Comparison of ENCODE assay signal across 11 cellular contexts in genomic region chr2:197893403-197894177, GRCh38.
DNase-seq lines count a peak whose midpoint lies in the region; ATAC-seq, FAIRE-seq and TF ChIP-seq lines count a peak whose summit lies in the region.
"Had no signal": no experiment of that assay in that cellular context is flagged by ENCODE, and none has a peak within 500 bp of the region (broad histone marks: within the 10 kb centered on the region; RNA-seq: fewer than 3 reads in every experiment).

No MANE protein-coding gene starts in this region.

- peaks cover 2% of the 10 kb centered on the region; the same call in 1 of the 2 replicates for H3K27me3 Mint-ChIP-seq in H9 (ENCODE audit: low read depth)

- no peak overlapping the region for H2AFZ ChIP-seq in HepG2 (ENCODE audit: low read length)
- H2AFZ ChIP-seq in fibroblast of lung (ENCODE audit: low read length): peak overlapping the region; percentile 28
- no peak overlapping the region for H2AFZ ChIP-seq in H9 (ENCODE audit: low read length)

- no peak overlapping the region for H3K18ac ChIP-seq in H9 (ENCODE audit: insufficient read length, low read depth, low read length)

- H3K79me2 ChIP-seq in HepG2 (ENCODE audit: insufficient read depth, low read length): no peaks in the 10 kb centered on the region
- H3K79me2 ChIP-seq in fibroblast of lung (ENCODE audit: control insufficient read depth, insufficient read depth, low read length): no peaks in the 10 kb centered on the region
- no peaks in the 10 kb centered on the region for H3K79me2 ChIP-seq in H9 (ENCODE audit: insufficient read depth, low read length)

- H3K27ac ChIP-seq in HepG2 (ENCODE audit: extremely low read length, insufficient read depth, low read length): no peak overlapping the region
- H3K27ac ChIP-seq in right lobe of liver: no peak overlapping the region
- no peak overlapping the region for H3K27ac ChIP-seq in fibroblast of lung (ENCODE audit: insufficient read depth, low read length)
- H3K27ac ChIP-seq in upper lobe of right lung: no peak overlapping the region
- H3K27ac ChIP-seq in H9 (ENCODE audit: insufficient read length, low read depth, low read length): no peak overlapping the region
- H3K27ac ChIP-seq: HL-60 had no signal

- H4K8ac ChIP-seq in H9 (replicated peaks; ENCODE audit: insufficient read length, low read depth, low read length): no peak overlapping the region

- peaks cover 10 to 11% of the 10 kb centered on the region in 2 experiments for H3K4me1 Mint-ChIP-seq in H9

- no peaks in the 10 kb centered on the region for H3K79me1 ChIP-seq in H9 (ENCODE audit: insufficient read depth, low read depth, low read length, poor library complexity, severe bottlenecking)

- no peak for ATAC-seq in HepG2
- no peak for ATAC-seq in right lobe of liver
- ATAC-seq in HG03103 (IDR thresholded peaks at IDR 0.05; ENCODE audit: low read depth, unreplicated experiment): peak; percentile 37
- ATAC-seq in upper lobe of right lung: peak; percentile 58
- ATAC-seq in HG03342 (IDR thresholded peaks at IDR 0.05; ENCODE audit: unreplicated experiment): no peak

- DNase-seq in HepG2 (ENCODE audit: low spot score) (no peak), right lobe of liver (no peak), fibroblast of lung (ENCODE audit: low read depth in 2 of 2) (no peak), upper lobe of right lung (no peak), H9 (no peak)
- DNase-seq in central memory CD4-positive, alpha-beta T cell: no peak
- DNase-seq: GOT3 had no signal

- TF ChIP-seq CTCF in HepG2 (CRISPR knock-in tag; IDR thresholded peaks at IDR 0.05) (no peak), right lobe of liver (IDR thresholded peaks at IDR 0.05) (no peak), fibroblast of lung (conservative IDR thresholded peaks at IDR 0.05 in 1 of 2, IDR thresholded peaks at IDR 0.05 in 1 of 2; ENCODE audit: low read depth in 1 of 2, low read length in 2 of 2) (no peak), upper lobe of right lung (IDR thresholded peaks at IDR 0.05) (no peak), H9 (conservative IDR thresholded peaks at IDR 0.05) (no peak)

- no peaks in the 10 kb centered on the region; a peak in 1 of 5 replicates for H3K27me3 ChIP-seq in HepG2 (ENCODE audit: control insufficient read depth in 1 of 2, insufficient read depth in 2 of 2, low read length in 2 of 2)
- no peaks in the 10 kb centered on the region for H3K27me3 ChIP-seq in right lobe of liver
- H3K27me3 ChIP-seq in fibroblast of lung (ENCODE audit: control insufficient read depth, insufficient read depth, low read length): no peaks in the 10 kb centered on the region
- no peaks in the 10 kb centered on the region for H3K27me3 ChIP-seq in upper lobe of right lung
- no peaks in the 10 kb centered on the region for H3K27me3 ChIP-seq in H9 (ENCODE audit: insufficient read depth, low read length)

- H3K9ac ChIP-seq in HepG2 (ENCODE audit: insufficient read depth, low read depth, low read length): no peak overlapping the region
- H3K9ac ChIP-seq in fibroblast of lung (ENCODE audit: insufficient read depth, low read length): no peak overlapping the region
- no peak overlapping the region for H3K9ac ChIP-seq in H9 (ENCODE audit: extremely low read depth, insufficient read length, low read length)

- no peak overlapping the region for H2BK5ac ChIP-seq in H9 (ENCODE audit: insufficient read length, low read length)

- H3K56ac ChIP-seq in H9 (ENCODE audit: insufficient read length, low read depth, low read length): no peak overlapping the region

- no peak overlapping the region; a peak in 1 of 7 replicates for H3K27ac Mint-ChIP-seq in H9

- H4K91ac ChIP-seq in H9 (ENCODE audit: insufficient read length, low read depth, low read length): no peak overlapping the region

- no peaks in the 10 kb centered on the region for H3K36me3 Mint-ChIP-seq in H9 (ENCODE audit: insufficient read depth in 1 of 3, low read depth in 3 of 3)

- in situ Hi-C loops in HepG2 (cut with HindIII; ENCODE audit: extremely low pct_ligation_motif_present, low pct_unique_long_range_greater_than_20kb): no loop called here

- H3K23ac ChIP-seq in H9 (ENCODE audit: insufficient read length, low read depth, low read length): no peak overlapping the region

- no peak overlapping the region for H2BK15ac ChIP-seq in H9 (ENCODE audit: low read depth, low read length)

- H3K4me1 ChIP-seq in HepG2 (ENCODE audit: insufficient read depth, low read length) (no peaks in the 10 kb centered on the region), right lobe of liver (no peaks in the 10 kb centered on the region), fibroblast of lung (ENCODE audit: control insufficient read depth, extremely low read depth, insufficient read depth, low read length) (no peaks in the 10 kb centered on the region), upper lobe of right lung (peaks cover 18% of the 10 kb centered on the region), H9 (ENCODE audit: insufficient read depth, low read length) (peaks cover 3% of the 10 kb centered on the region; the same call in 1 of the 2 replicates)

- H3K4ac ChIP-seq in H9 (ENCODE audit: low read depth, low read length): no peak overlapping the region

- H2BK12ac ChIP-seq in H9 (ENCODE audit: insufficient read length, low read depth, low read length): no peak overlapping the region

- no peaks in the 10 kb centered on the region for H3K9me3 Mint-ChIP-seq in H9

- H3K9me3 ChIP-seq in HepG2 (ENCODE audit: low read length) (no peaks in the 10 kb centered on the region), right lobe of liver (no peaks in the 10 kb centered on the region), fibroblast of lung (ENCODE audit: control insufficient read depth, insufficient read depth, low read depth, low read length) (no peaks in the 10 kb centered on the region), upper lobe of right lung (no peaks in the 10 kb centered on the region), H9 (ENCODE audit: control insufficient read depth, low read depth, low read length) (no peaks in the 10 kb centered on the region)

- H3K14ac ChIP-seq in H9 (ENCODE audit: insufficient read depth, low read length): no peak overlapping the region

- no peak overlapping the region for H2AK5ac ChIP-seq in H9 (ENCODE audit: insufficient read length, low read length)

- intact Hi-C loops in HepG2 (cut with micrococcal nuclease; ENCODE audit: unreplicated experiment) (no loop called here), right lobe of liver (cut with DNase I) (no loop called here), upper lobe of right lung (cut with DNase I) (no loop called here)

- CTCF ChIA-PET in HepG2 (lab: Yijun Ruan, JAX; ENCODE audit: low intra/inter-chr PET ratio, low total read pairs): no interaction called here

- peak; percentile 60 for FAIRE-seq in HepG2 (lab: Jason Lieb, UNC)

- no peak overlapping the region for H3K4me3 ChIP-seq in HepG2 (replicated peaks in 1 of 3; ENCODE audit: insufficient read depth in 1 of 3, low read depth in 2 of 3, low read length in 3 of 3)
- no peak overlapping the region for H3K4me3 ChIP-seq in right lobe of liver
- no peak overlapping the region for H3K4me3 ChIP-seq in fibroblast of lung (replicated peaks in 1 of 4; ENCODE audit: control extremely low read depth in 1 of 4, insufficient read depth in 1 of 4, low read depth in 3 of 4, low read length in 4 of 4)
- no peak overlapping the region for H3K4me3 ChIP-seq in upper lobe of right lung
- H3K4me3 ChIP-seq: lung had no signal

- no peaks in the 10 kb centered on the region for H3K23me2 ChIP-seq in H9 (ENCODE audit: insufficient read length, low read depth, low read length, poor library complexity, severe bottlenecking)

- TF ChIP-seq EP300 in HepG2 (IDR thresholded peaks at IDR 0.05; ENCODE audit: low read depth in 2 of 2, low read length in 2 of 2) (no peak), HepG2 (CRISPR knock-in tag; IDR thresholded peaks at IDR 0.05; ENCODE audit: borderline replicate concordance) (no peak)

- no peak for TF ChIP-seq RAD21 in HepG2 (CRISPR knock-in tag; IDR thresholded peaks at IDR 0.05)

- H3K36me3 ChIP-seq in HepG2 (replicated peaks in 1 of 2; ENCODE audit: control insufficient read depth in 1 of 2, insufficient read depth in 2 of 2, low read length in 2 of 2) (no peaks in the 10 kb centered on the region), right lobe of liver (no peaks in the 10 kb centered on the region), fibroblast of lung (ENCODE audit: control insufficient read depth, insufficient read depth, low read length) (no peaks in the 10 kb centered on the region), upper lobe of right lung (no peaks in the 10 kb centered on the region)

- H4K5ac ChIP-seq in H9 (ENCODE audit: insufficient read length, low read depth, low read length): no peak overlapping the region

- POLR2A ChIA-PET in HepG2 (lab: Yijun Ruan, JAX): no interaction called here

- H2BK120ac ChIP-seq in H9 (ENCODE audit: low read depth, low read length, poor library complexity, severe bottlenecking): no peak overlapping the region

- no peak overlapping the region for H3K4me3 Mint-ChIP-seq in H9

- no TSS peak for BruUV-seq in HepG2 (replicated peaks; lab: Mats Ljungman, UMichigan)

- H4K20me1 ChIP-seq in HepG2 (ENCODE audit: insufficient read depth, low read length) (no peaks in the 10 kb centered on the region), fibroblast of lung (ENCODE audit: control insufficient read depth, extremely low read depth, insufficient read depth, low read length) (no peaks in the 10 kb centered on the region), H9 (ENCODE audit: control insufficient read depth, insufficient read depth, insufficient read length) (no peaks in the 10 kb centered on the region)

- H2BK20ac ChIP-seq in H9 (ENCODE audit: low read depth, low read length, poor library complexity, severe bottlenecking): no peak overlapping the region

- no peak overlapping the region for H3K4me2 ChIP-seq in HepG2 (ENCODE audit: low read depth, low read length)
- H3K4me2 ChIP-seq in fibroblast of lung (ENCODE audit: extremely low read depth, insufficient read depth, low read length): no peak overlapping the region
- no peak overlapping the region for H3K4me2 ChIP-seq in H9 (ENCODE audit: insufficient read depth, insufficient read length, low read length)

- no peak overlapping the region for H3T11ph ChIP-seq in H9 (ENCODE audit: low read length)

- TF ChIP-seq POLR2A in HepG2 (IDR thresholded peaks at IDR 0.05; ENCODE audit: insufficient read depth in 1 of 2, low read depth in 2 of 2, low read length in 2 of 2) (no peak), right lobe of liver (IDR thresholded peaks at IDR 0.05) (no peak)

- 6% methylated on average over 6 of the region's 6 CpGs for WGBS in HepG2 (ENCODE audit: low lambda C conversion rate)
- 41% methylated on average over 6 of the region's 6 CpGs for WGBS in right lobe of liver (ENCODE audit: insufficient coverage, low coverage, low lambda C conversion rate, missing lambda C conversion rate)
- no CpG with 5 or more reads among the region's 6 CpGs for WGBS in H9 (ENCODE audit: extremely low coverage, insufficient read length, low lambda C conversion rate)

TF ChIP-seq in HepG2, 621 proteins besides CTCF, POLR2A, EP300 and RAD21 (continues in another document):
- no peak for TF ChIP-seq ZBTB42 (CRISPR knock-in tag; IDR thresholded peaks at IDR 0.05)
- TF ChIP-seq ZNF788 (CRISPR knock-in tag; IDR thresholded peaks at IDR 0.05; ENCODE audit: borderline replicate concordance): no peak

Comparison
In these comparisons a context has a peak if more than half of its experiments do, and no peak if none do; other contexts are left out.
1. ATAC-seq: peak in HG03103 (single experiment) and upper lobe of right lung (single experiment); none in HepG2 (single experiment), right lobe of liver (0 of 4) and HG03342 (single experiment).